Comparison of ENCODE assay signal across 19 cellular contexts in genomic region chr17:7048968-7049367, GRCh38. TPM values are rescaled to one million over a fixed set of nuclear protein-coding genes. Genes with fewer than 3 reads are reported as not detected.
"Had no signal": no experiment of that assay in that cellular context is flagged by ENCODE, and none has a peak within 500 bp of the region (broad histone marks: within the 10 kb centered on the region; RNA-seq: fewer than 3 reads in every experiment).

No MANE protein-coding gene starts in this region.

- H3K36me3 ChIP-seq: brain microvascular endothelial cell, esophagus squamous epithelium, tibial artery had no signal

- H3K9me3 Mint-ChIP-seq: activated naive CD4-positive, alpha-beta T cell treated with anti-CD3 and anti-CD28 coated beads, Interleukin-2, amount 50 U/mL, for 24 hours; natural killer cell; stimulated activated effector memory CD8-positive, alpha-beta T cell treated with anti-CD3 and anti-CD28 coated beads, Interleukin-12 subunit alpha, Interleukin-12 subunit beta, amount 100 ng/mL, for 72 hours had no signal

- ATAC-seq: activated CD4-positive, CD25-positive, alpha-beta regulatory T cell treated with anti-CD3 and anti-CD28 coated beads, Interleukin-2, amount 50 U/mL, for 24 hours; foreskin keratinocyte; left cardiac atrium; mucosa of descending colon; natural killer cell; right cardiac atrium; stimulated activated effector memory CD8-positive, alpha-beta T cell treated with anti-CD3 and anti-CD28 coated beads, Interleukin-12 subunit alpha, Interleukin-12 subunit beta, amount 100 ng/mL, for 72 hours had no signal

- H3K36me3 Mint-ChIP-seq: activated naive CD4-positive, alpha-beta T cell treated with anti-CD3 and anti-CD28 coated beads, Interleukin-2, amount 50 U/mL, for 24 hours; natural killer cell had no signal

- H3K9me3 ChIP-seq: esophagus squamous epithelium, mucosa of descending colon, tibial artery had no signal

- H3K27me3 Mint-ChIP-seq: activated naive CD4-positive, alpha-beta T cell treated with anti-CD3 and anti-CD28 coated beads, Interleukin-2, amount 50 U/mL, for 24 hours had no signal

- H3K4me3 ChIP-seq: esophagus squamous epithelium, mucosa of descending colon, tibial artery had no signal

- H3K4me3 Mint-ChIP-seq: activated naive CD4-positive, alpha-beta T cell treated with anti-CD3 and anti-CD28 coated beads, Interleukin-2, amount 50 U/mL, for 24 hours; natural killer cell had no signal

- H3K27ac ChIP-seq: brain microvascular endothelial cell, esophagus squamous epithelium, foreskin keratinocyte, tibial artery had no signal

- DNase-seq: activated CD4-positive, alpha-beta T cell treated with anti-CD3 and anti-CD28 coated beads, Interleukin-2, amount 50 U/mL, for 4 hours; activated effector memory CD4-positive, alpha-beta T cell treated with Interleukin-2 at 50 U/mL for 16 hours; activated T-cell treated with anti-CD3 and anti-CD28 coated beads, Interleukin-2, amount 50 U/mL, for 1 hour; amniotic stem cell; brain microvascular endothelial cell; esophagus squamous epithelium; foreskin keratinocyte; head of caudate nucleus; left cardiac atrium; mucosa of descending colon; natural killer cell; occipital lobe; right cardiac atrium; tibial artery had no signal

- H3K27ac Mint-ChIP-seq: activated naive CD4-positive, alpha-beta T cell treated with anti-CD3 and anti-CD28 coated beads, Interleukin-2, amount 50 U/mL, for 24 hours; natural killer cell; progenitor cell of endocrine pancreas; stimulated activated effector memory CD8-positive, alpha-beta T cell treated with anti-CD3 and anti-CD28 coated beads, Interleukin-12 subunit alpha, Interleukin-12 subunit beta, amount 100 ng/mL, for 72 hours had no signal

RNA-seq across cellular contexts. Expression of gene BCL6B, which starts 26.1 kb away (rescaled TPM):
- total RNA-seq: progenitor cell of endocrine pancreas had no signal

RNA-seq across cellular contexts. Expression of gene CLEC10A, which starts 31.1 kb away (rescaled TPM):
- total RNA-seq: foreskin keratinocyte; occipital lobe; progenitor cell of endocrine pancreas; T-helper 2 cell treated with Interferon-gamma antibody and Interleukin-4, amounts not matched to agents 100 ng/mL and 5 ng/mL, for 36 hours had no signal
- polyA plus RNA-seq: foreskin keratinocyte had no signal
